ENCODE assay signal across 16 cellular contexts in the genomic region with DNA sequence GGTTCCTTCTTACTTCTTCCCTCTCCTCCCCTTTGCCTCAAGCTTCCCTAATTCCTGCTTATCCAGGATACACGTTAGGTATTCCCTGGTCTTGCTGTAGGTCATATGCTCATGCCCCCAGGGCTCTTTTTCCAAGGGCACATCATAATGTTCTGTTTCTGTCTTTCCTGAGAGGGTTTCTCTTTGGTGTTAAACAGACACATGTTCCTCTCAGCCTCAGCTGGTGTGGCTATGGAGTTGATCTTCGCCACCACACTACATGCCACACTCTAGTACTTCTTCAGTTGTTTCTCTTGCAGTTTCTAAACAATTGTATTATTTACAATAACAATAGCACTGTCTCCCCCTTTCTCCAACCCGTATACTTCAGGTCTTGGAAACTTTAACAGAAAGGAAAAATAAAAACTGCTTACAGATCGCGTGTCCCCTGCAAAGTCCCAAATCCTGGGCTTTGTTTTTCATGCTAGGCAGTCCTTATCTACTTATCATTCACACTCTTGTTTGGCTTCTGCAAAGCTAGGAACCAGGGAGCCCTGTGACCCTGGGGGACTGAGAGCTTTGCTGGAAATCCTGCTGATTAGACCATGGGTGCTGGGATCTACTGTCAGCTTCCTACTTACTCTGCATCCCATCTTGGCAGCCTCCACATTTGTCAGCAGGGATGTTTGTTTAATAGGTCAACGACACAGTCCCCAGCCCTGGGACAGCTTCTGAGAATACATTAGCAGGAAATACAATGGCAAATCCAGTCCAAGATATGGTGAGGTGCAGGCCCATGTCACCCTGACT.
DNase-seq lines count a peak whose midpoint lies in the region; ATAC-seq, FAIRE-seq and TF ChIP-seq lines count a peak whose summit lies in the region.
"Had no signal": no experiment of that assay in that cellular context is flagged by ENCODE, and none has a peak within 500 bp of the region (broad histone marks: within the 10 kb centered on the region; RNA-seq: fewer than 3 reads in every experiment).

No MANE protein-coding gene starts in this region.

- WGBS in mesodermal cell (ENCODE audit: insufficient coverage in 2 of 2), 2 experiments, result 52 to 62% methylated on average over 4 to 5 of the region's 6 CpGs

- H3K4me3 ChIP-seq in HEK293 (ENCODE audit: low read depth, low read length) (no peak overlapping the region), endothelial cell of umbilical vein (replicated peaks in 1 of 3; ENCODE audit: insufficient read depth in 1 of 3, low read depth in 1 of 3, low read length in 3 of 3) (no peak overlapping the region), mesodermal cell (ENCODE audit: extremely low read depth, insufficient read depth, low read length, poor library complexity, severe bottlenecking) (no peak overlapping the region)
- H3K4me3 ChIP-seq: BLaER1, HAP-1, K562 had no signal

- H3K27ac ChIP-seq in HEK293 (ENCODE audit: extremely low read depth, low read depth, low read length) (no peak overlapping the region), endothelial cell of umbilical vein (ENCODE audit: insufficient read depth, low read depth, low read length) (no peak overlapping the region), mesodermal cell (ENCODE audit: low read depth, low read length, severe bottlenecking) (peak overlapping the region; percentile 62)
- H3K27ac ChIP-seq: BLaER1 had no signal

- no peaks in the 10 kb centered on the region for H3K4me1 Mint-ChIP-seq in CD14-positive monocyte

- POLR2A ChIA-PET in HEK293 (lab: Yijun Ruan, JAX) (no interaction called here), endothelial cell of umbilical vein (lab: Charles Lee) (no interaction called here)

- H3K4me3 Mint-ChIP-seq in CD14-positive monocyte, result no peak overlapping the region

- DNase-seq in DMS53 treated with DMSO at 0.1 percent for 48 hours (lab: John Stamatoyannopoulos, UW; ENCODE audit: unreplicated experiment) (peak; percentile 5), endothelial cell of umbilical vein (ENCODE audit: low read depth, low spot score) (peak; percentile 65), NCI-H1436 (lab: John Stamatoyannopoulos, UW) (no peak), CD14-positive monocyte (ENCODE audit: low spot score) (no peak)
- DNase-seq: NCI-H1694, NCI-H2107, NCI-H345, NCI-H526 treated with DMSO at 0.1 percent for 48 hours, Right ventricle myocardium superior had no signal

- H3K27me3 ChIP-seq in endothelial cell of umbilical vein (ENCODE audit: control insufficient read depth in 2 of 2, insufficient read depth in 2 of 2, low read length in 2 of 2), result no peaks in the 10 kb centered on the region
- H3K27me3 ChIP-seq: BLaER1 had no signal

- peak overlapping the region; percentile 80 for H2AFZ ChIP-seq in endothelial cell of umbilical vein (ENCODE audit: low read depth, low read length)

- no peak overlapping the region for H3K27ac Mint-ChIP-seq in CD14-positive monocyte

- H3K9me3 Mint-ChIP-seq in CD14-positive monocyte, result no peaks in the 10 kb centered on the region

- no peaks in the 10 kb centered on the region for H3K9me1 ChIP-seq in endothelial cell of umbilical vein (replicated peaks; ENCODE audit: control insufficient read depth, extremely low read depth, insufficient read depth, low read length)

- H3K36me3 Mint-ChIP-seq in CD14-positive monocyte, result no peaks in the 10 kb centered on the region

- intact Hi-C loops in endothelial cell of umbilical vein (cut with micrococcal nuclease) (loop anchor here (10.0 kb wide), 1 partner anchor 527 kb away; no protein-coding TSS in a partner anchor), CD14-positive monocyte (cut with micrococcal nuclease) (no loop called here)

- H3K9me3 ChIP-seq in HEK293 (ENCODE audit: control insufficient read depth, insufficient read depth, low read depth, low read length) (no peaks in the 10 kb centered on the region), endothelial cell of umbilical vein (replicated peaks; ENCODE audit: control insufficient read depth, insufficient read depth, low read length) (no peaks in the 10 kb centered on the region), mesodermal cell (ENCODE audit: control insufficient read depth, low read length) (no peaks in the 10 kb centered on the region)
- H3K9me3 ChIP-seq: BLaER1, HAP-1 had no signal

- no peak for TF ChIP-seq CTCF in HEK293 (tag by site-specific recombination; IDR thresholded peaks at IDR 0.05)
- TF ChIP-seq CTCF in endothelial cell of umbilical vein (IDR thresholded peaks at IDR 0.05; ENCODE audit: extremely low read depth in 1 of 2, insufficient read depth in 1 of 2, low read depth in 1 of 2, low read length in 2 of 2), result no peak
- no peak for TF ChIP-seq CTCF in CD14-positive monocyte (IDR thresholded peaks at IDR 0.05)

- H3K4me1 ChIP-seq in HEK293 (ENCODE audit: control insufficient read depth, insufficient read depth, low read length) (peaks cover 15% of the 10 kb centered on the region; the same call in 1 of the 2 replicates), endothelial cell of umbilical vein (ENCODE audit: control insufficient read depth, extremely low read depth, insufficient read depth, low read length) (peaks cover 5% of the 10 kb centered on the region), mesodermal cell (ENCODE audit: control insufficient read depth, insufficient read depth, low read length, poor library complexity, severe bottlenecking) (peaks cover 11% of the 10 kb centered on the region)
- H3K4me1 ChIP-seq: BLaER1, HAP-1 had no signal

- no peak overlapping the region for H3K4me2 ChIP-seq in endothelial cell of umbilical vein (ENCODE audit: insufficient read depth, low read length)
- H3K4me2 ChIP-seq: BLaER1 had no signal

- peaks cover 0 to 3% (median 0%) of the 10 kb centered on the region in 3 donors for H3K27me3 Mint-ChIP-seq in CD14-positive monocyte (ENCODE audit: low read depth in 3 of 3)

- TF ChIP-seq POLR2A in endothelial cell of umbilical vein (IDR thresholded peaks at IDR 0.05; ENCODE audit: low read depth, low read length), result no peak

- BruUV-seq in endothelial cell of umbilical vein (replicated peaks; lab: Mats Ljungman, UMichigan), result no TSS peak

- no peaks in the 10 kb centered on the region for H3K36me3 ChIP-seq in HEK293 (ENCODE audit: control insufficient read depth in 2 of 2, insufficient read depth in 1 of 2, low read length in 2 of 2)
- H3K36me3 ChIP-seq in endothelial cell of umbilical vein (ENCODE audit: control insufficient read depth in 2 of 2, extremely low read depth in 1 of 2, insufficient read depth in 2 of 2, low read length in 2 of 2), result no peaks in the 10 kb centered on the region
- no peaks in the 10 kb centered on the region for H3K36me3 ChIP-seq in mesodermal cell (ENCODE audit: control insufficient read depth, insufficient read depth, low read length)
- H3K36me3 ChIP-seq: BLaER1, HAP-1 had no signal

- CTCF ChIA-PET in HEK293 (lab: Yijun Ruan, JAX), result interaction anchor here (1.0 kb wide), 1 partner anchor 37 kb away, joined by 5 read pairs; no protein-coding TSS in a partner anchor
- CTCF ChIA-PET in endothelial cell of umbilical vein (lab: Charles Lee), result interaction anchor here (0.7 kb wide), 1 partner anchor 221 kb away, joined by 3 read pairs; no protein-coding TSS in a partner anchor

- dilution Hi-C loops in endothelial cell of umbilical vein (cut with MboI; ENCODE audit: extremely low pct_ligation_motif_present, low sequenced_read_pairs), result no loop called here

- no peaks in the 10 kb centered on the region for H3K79me2 ChIP-seq in endothelial cell of umbilical vein (ENCODE audit: control insufficient read depth, insufficient read depth, low read length)

- ATAC-seq in GM18867 (IDR thresholded peaks at IDR 0.05; ENCODE audit: unreplicated experiment), result no peak
- ATAC-seq: K562, Panc1 had no signal

- H4K20me1 ChIP-seq in endothelial cell of umbilical vein (replicated peaks; ENCODE audit: control insufficient read depth, extremely low read depth, insufficient read depth, low read length), result no peaks in the 10 kb centered on the region
- H4K20me1 ChIP-seq: BLaER1 had no signal

- no peak for FAIRE-seq in endothelial cell of umbilical vein (lab: Jason Lieb, UNC)
- FAIRE-seq: K562 had no signal

- no peak overlapping the region for H3K9ac ChIP-seq in endothelial cell of umbilical vein (replicated peaks; ENCODE audit: extremely low read depth, insufficient read depth, low read length)
- H3K9ac ChIP-seq: BLaER1 had no signal

TF ChIP-seq in HEK293, 187 proteins besides CTCF, POLR2A, EP300 and RAD21:
- TF ChIP-seq ZFP37 (tag by site-specific recombination; IDR thresholded peaks at IDR 0.05) (no peak), ZIC2 (tag by site-specific recombination; IDR thresholded peaks at IDR 0.05) (peak; percentile 72), ZNF555 (tag by site-specific recombination; conservative IDR thresholded peaks at IDR 0.05) (no peak), ZNF701 (tag by site-specific recombination; IDR thresholded peaks at IDR 0.05) (no peak), ZNF558 (tag by site-specific recombination; IDR thresholded peaks at IDR 0.05) (no peak)

TF ChIP-seq in endothelial cell of umbilical vein, 7 proteins besides CTCF, POLR2A, EP300 and RAD21:
- TF ChIP-seq JUN (IDR thresholded peaks at IDR 0.05; ENCODE audit: borderline replicate concordance, insufficient read depth, insufficient read length, low read depth), result no peak
- no peak for TF ChIP-seq EZH2 (IDR thresholded peaks at IDR 0.05; ENCODE audit: borderline replicate concordance, low read depth, low read length, severe bottlenecking)
- no peak for TF ChIP-seq MYC (IDR thresholded peaks at IDR 0.05; ENCODE audit: low read depth, low read length)
- no peak for TF ChIP-seq FOS (IDR thresholded peaks at IDR 0.05; ENCODE audit: borderline replicate concordance, insufficient read depth, low read length)
- no peak for TF ChIP-seq POLR2AphosphoS5 (IDR thresholded peaks at IDR 0.05; ENCODE audit: insufficient read depth, low read depth, low read length)
- TF ChIP-seq, protein P1, sequence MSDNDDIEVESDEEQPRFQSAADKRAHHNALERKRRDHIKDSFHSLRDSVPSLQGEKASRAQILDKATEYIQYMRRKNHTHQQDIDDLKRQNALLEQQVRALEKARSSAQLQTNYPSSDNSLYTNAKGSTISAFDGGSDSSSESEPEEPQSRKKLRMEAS (IDR thresholded peaks at IDR 0.05; ENCODE audit: insufficient read depth, insufficient read length), result no peak
- no peak for TF ChIP-seq GATA2 (IDR thresholded peaks at IDR 0.05; ENCODE audit: insufficient read depth, insufficient read length, low read depth, low read length)
TF ChIP-seq in endothelial cell of umbilical vein: peak in this region for 0.

Comparison
In these comparisons a context has a peak if more than half of its experiments do, and no peak if none do; other contexts are left out.
1. DNase-seq: peak in DMS53 treated with DMSO at 0.1 percent for 48 hours (single experiment) and endothelial cell of umbilical vein (single experiment); none in NCI-H1436 (single experiment) and CD14-positive monocyte (single experiment).